ENCODE assay signal across 8 cellular contexts in genomic region chr10:92692085-92692671, GRCh38. TPM values are rescaled to one million over a fixed set of nuclear protein-coding genes. Genes with fewer than 3 reads are reported as not detected.
A peak's percentile ranks its signal among the peaks of the same experiment; 100 is the strongest.
DNase-seq lines count a peak whose midpoint lies in the region; TF ChIP-seq lines count a peak whose summit lies in the region.

No MANE protein-coding gene starts in this region.

- WGBS in transverse colon (ENCODE audit: low coverage in 1 of 2), 2 donors, result 36 to 56% methylated on average over 16 to 32 of the region's 34 CpGs

- H3K9me3 Mint-ChIP-seq in activated naive CD4-positive, alpha-beta T cell treated with anti-CD3 and anti-CD28 coated beads, Interleukin-2, amount 10 ng/mL, durations not matched to agents 7 days and 5 days, result no peaks in the 10 kb centered on the region

- peaks cover 2% of the 10 kb centered on the region for H3K36me3 Mint-ChIP-seq in activated naive CD4-positive, alpha-beta T cell treated with anti-CD3 and anti-CD28 coated beads, Interleukin-2, amount 10 ng/mL, durations not matched to agents 7 days and 5 days

- H3K27me3 Mint-ChIP-seq in activated naive CD4-positive, alpha-beta T cell treated with anti-CD3 and anti-CD28 coated beads, Interleukin-2, amount 10 ng/mL, durations not matched to agents 7 days and 5 days, result peaks cover 88% of the 10 kb centered on the region

- H3K9me3 ChIP-seq in mononuclear cell (ENCODE audit: low read depth, low read length), result no peaks in the 10 kb centered on the region
- H3K9me3 ChIP-seq in transverse colon, result no peaks in the 10 kb centered on the region

- peaks cover 30% of the 10 kb centered on the region for H3K4me1 Mint-ChIP-seq in activated naive CD4-positive, alpha-beta T cell treated with anti-CD3 and anti-CD28 coated beads, Interleukin-2, amount 10 ng/mL, durations not matched to agents 7 days and 5 days

- TF ChIP-seq POLR2A in transverse colon (IDR thresholded peaks at IDR 0.05), result no peak

- TF ChIP-seq EP300 in transverse colon (IDR thresholded peaks at IDR 0.05; ENCODE audit: low read depth), result no peak

- intact Hi-C loops in transverse colon (cut with DNase I; ENCODE audit: low total_unique reads), result no loop called here

- H3K27me3 ChIP-seq in mononuclear cell (ENCODE audit: insufficient read depth, low read length), result peaks cover 7% of the 10 kb centered on the region
- H3K27me3 ChIP-seq in transverse colon, result peaks cover 89% of the 10 kb centered on the region

- peaks cover 40% of the 10 kb centered on the region for H3K4me1 ChIP-seq in mononuclear cell (ENCODE audit: insufficient read depth, low read length)
- H3K4me1 ChIP-seq in transverse colon, result peaks cover 0 to 31% (median 14%) of the 10 kb centered on the region in 4 donors

- H3K4me3 Mint-ChIP-seq in activated naive CD4-positive, alpha-beta T cell treated with anti-CD3 and anti-CD28 coated beads, Interleukin-2, amount 10 ng/mL, durations not matched to agents 7 days and 5 days, result no peak overlapping the region

- TF ChIP-seq CTCF in choroid plexus epithelial cell (conservative IDR thresholded peaks at IDR 0.05; ENCODE audit: low read depth, low read length), result no peak
- no peak for TF ChIP-seq CTCF in transverse colon (IDR thresholded peaks at IDR 0.05)

- in situ Hi-C loops in transverse colon (cut with MboI; ENCODE audit: low pct_ligation_motif_present in 1 of 4, low pct_unique_long_range_greater_than_20kb in 1 of 4, low sequenced_read_pairs in 3 of 4), result no loop called here

- peak overlapping the region; percentile 28 for H3K4me3 ChIP-seq in choroid plexus epithelial cell (ENCODE audit: low read depth, low read length)
- peak overlapping the region; percentile 80 for H3K4me3 ChIP-seq in mononuclear cell (ENCODE audit: low read length)
- H3K4me3 ChIP-seq in transverse colon, result peak overlapping the region in 2 of 4 donors; percentile 5 to 76

- no peak for DNase-seq in activated naive CD4-positive, alpha-beta T cell treated with anti-CD3 and anti-CD28 coated beads, Interleukin-2, amount 10 ng/mL, durations not matched to agents 7 days and 5 days
- DNase-seq in activated naive CD4-positive, alpha-beta T cell treated with anti-CD3 and anti-CD28 coated beads, Interleukin-2, amount 50 U/mL, for 16 hours, result no peak
- DNase-seq in choroid plexus epithelial cell (ENCODE audit: low read depth), result no peak
- DNase-seq in transverse colon, result no peak
- DNase-seq in HT-29 (ENCODE audit: low spot score), result no peak
- no peak for DNase-seq in RPMI8226
- DNase-seq in NCI-H146 treated with DMSO at 0.1 percent for 48 hours (lab: John Stamatoyannopoulos, UW; ENCODE audit: unreplicated experiment), result no peak

- H3K36me3 ChIP-seq in transverse colon, result no peaks in the 10 kb centered on the region

- CTCF ChIA-PET in activated naive CD4-positive, alpha-beta T cell treated with anti-CD3 and anti-CD28 coated beads, Interleukin-2, amount 10 ng/mL, durations not matched to agents 7 days and 5 days (lab: Charles Lee), result no interaction called here

- H3K27ac ChIP-seq in transverse colon, result peak overlapping the region; percentile 75 to 83 (median 79)

- peak overlapping the region; percentile 71 for H3K27ac Mint-ChIP-seq in activated naive CD4-positive, alpha-beta T cell treated with anti-CD3 and anti-CD28 coated beads, Interleukin-2, amount 10 ng/mL, durations not matched to agents 7 days and 5 days

RNA-seq across cellular contexts. Expression of gene HHEX, which starts 2.4 kb away (rescaled TPM):
- total RNA-seq in mononuclear cell (30.3 TPM), transverse colon (1 to 10 TPM in 3 of 4 donors, under 1 TPM in 1; 0.80 to 7.9 (median 4.8) TPM)
- 1.4 and 2.0 TPM in 2 replicates for total RNA-seq in HT-29 (2014; rRNA removed; shearing (Covaris generic))
